8 cellular contexts compared by ENCODE assay signal in genomic region chr2:205660521-205661124, GRCh38. TPM values are rescaled to one million over a fixed set of nuclear protein-coding genes. Genes with fewer than 3 reads are reported as not detected.
DNase-seq lines count a peak whose midpoint lies in the region; ATAC-seq and TF ChIP-seq lines count a peak whose summit lies in the region.

No MANE protein-coding gene starts in this region.

- no peaks in the 10 kb centered on the region for H3K36me3 Mint-ChIP-seq in activated B cell treated with CpG ODN at 0.5 μM for 24 hours (ENCODE audit: low read depth)

- no peak overlapping the region for H3K4me3 ChIP-seq in foreskin fibroblast (ENCODE audit: low read depth in 1 of 2, low read length in 2 of 2)

- POLR2A ChIA-PET in activated B cell treated with CpG ODN at 0.5 μM for 24 hours (lab: Charles Lee) = interaction anchor here (1.1 to 1.3 kb wide), 2 partner anchors 21 to 52 kb away, joined by 3 to 4 read pairs; no protein-coding TSS in a partner anchor

- no peak for DNase-seq in activated B cell treated with CpG ODN at 0.5 μM for 24 hours
- peak; percentile 92 to 93 for DNase-seq in foreskin fibroblast
- DNase-seq in stromal cell of bone marrow (ENCODE audit: low read depth) = peak; percentile 87
- DNase-seq in NCI-H1930 (lab: John Stamatoyannopoulos, UW) = no peak
- DNase-seq in NCI-H146 treated with DMSO at 0.1 percent for 48 hours (lab: John Stamatoyannopoulos, UW; ENCODE audit: unreplicated experiment) = no peak

- intact Hi-C loops in activated B cell treated with CpG ODN at 0.5 μM for 24 hours (cut with micrococcal nuclease) = no loop called here

- peak overlapping the region; percentile 44 for H3K4me3 Mint-ChIP-seq in activated B cell treated with CpG ODN at 0.5 μM for 24 hours

- peaks cover 7% of the 10 kb centered on the region for H3K27me3 Mint-ChIP-seq in activated B cell treated with CpG ODN at 0.5 μM for 24 hours

- H3K27ac Mint-ChIP-seq in activated B cell treated with CpG ODN at 0.5 μM for 24 hours = no peak overlapping the region

- ATAC-seq in GM18502 (IDR thresholded peaks at IDR 0.05; ENCODE audit: poor library complexity, unreplicated experiment) (peak; percentile 90), HG02798 (IDR thresholded peaks at IDR 0.05; ENCODE audit: poor library complexity, unreplicated experiment) (peak; percentile 64), activated B cell treated with CpG ODN at 0.5 μM for 24 hours (ENCODE audit: low read depth) (peak; percentile 62), HG02970 (IDR thresholded peaks at IDR 0.05; ENCODE audit: low FRiP score, unreplicated experiment) (no peak)

- no peaks in the 10 kb centered on the region for H3K9me3 Mint-ChIP-seq in activated B cell treated with CpG ODN at 0.5 μM for 24 hours

- CTCF ChIA-PET in activated B cell treated with CpG ODN at 0.5 μM for 24 hours (lab: Charles Lee) = interaction anchor here (0.9 kb wide), 1 partner anchor 15 kb away, joined by 6 read pairs; no protein-coding TSS in a partner anchor

- peaks cover 39% of the 10 kb centered on the region for H3K4me1 Mint-ChIP-seq in activated B cell treated with CpG ODN at 0.5 μM for 24 hours

- no peak for TF ChIP-seq CTCF in activated B cell treated with CpG ODN at 0.5 μM for 24 hours (IDR thresholded peaks at IDR 0.05)
- no peak for TF ChIP-seq CTCF in foreskin fibroblast (IDR thresholded peaks at IDR 0.05; ENCODE audit: low read depth, low read length)

RNA-seq across cellular contexts. Expression of gene NRP2, which starts 21.7 kb away (rescaled TPM):
- 8.1 and 10.2 TPM in 2 replicates for total RNA-seq in activated B cell treated with CpG ODN at 0.5 μM for 24 hours

Comparison
In these comparisons a context has a peak if more than half of its experiments do, and no peak if none do; other contexts are left out.
1. DNase-seq: peak in foreskin fibroblast (2 of 2) and stromal cell of bone marrow (single experiment); none in activated B cell treated with CpG ODN at 0.5 μM for 24 hours (single experiment), NCI-H1930 (0 of 2) and NCI-H146 treated with DMSO at 0.1 percent for 48 hours (single experiment).